In genomic region chr5:166073921-166074838, GRCh38 we compare ENCODE assay signal across 2 cellular contexts.
TF ChIP-seq lines count a peak whose summit lies in the region.

No MANE protein-coding gene starts in this region.

TF ChIP-seq in HepG2, 621 proteins besides CTCF, POLR2A, EP300 and RAD21 (continued from another document):
- TF ChIP-seq HNRNPK (IDR thresholded peaks at IDR 0.05; ENCODE audit: low read depth, low read length, poor library complexity, severe bottlenecking) (peak; percentile 81), AKNA (CRISPR knock-in tag; IDR thresholded peaks at IDR 0.05; ENCODE audit: borderline replicate concordance) (no peak)

TF ChIP-seq in H1, 55 proteins besides CTCF, POLR2A, EP300 and RAD21:
- TF ChIP-seq USF2 (IDR thresholded peaks at IDR 0.05; ENCODE audit: low read length) (no peak), TCF12 (IDR thresholded peaks at IDR 0.05; ENCODE audit: low read depth, low read length) (peak; percentile 99), CHD2 (IDR thresholded peaks at IDR 0.05; ENCODE audit: low read length) (no peak; the same call in 1 of the 2 replicates), SIX5 (IDR thresholded peaks at IDR 0.05; ENCODE audit: low read depth, low read length) (no peak), CBX8 (IDR thresholded peaks at IDR 0.05; ENCODE audit: borderline replicate concordance, low read depth, low read length) (no peak), SP1 (IDR thresholded peaks at IDR 0.05; ENCODE audit: low read depth, low read length) (peak; percentile 80), HDAC2 (IDR thresholded peaks at IDR 0.05; ENCODE audit: borderline replicate concordance in 1 of 2, low read depth in 2 of 2, low read length in 2 of 2) (peak; percentile 20 to 77; a peak in 2 of 4 replicates), YY1 (IDR thresholded peaks at IDR 0.05; ENCODE audit: low read depth, low read length) (0 out of 2 replicates have a peak, but pooled peaks have one; percentile 20), MAX (IDR thresholded peaks at IDR 0.05) (no peak), RNF2 (IDR thresholded peaks at IDR 0.05; ENCODE audit: borderline replicate concordance, low read depth, low read length, missing control alignments, poor library complexity, severe bottlenecking) (no peak), PHF8 (conservative IDR thresholded peaks at IDR 0.05; ENCODE audit: low read depth, low read length) (no peak), NANOG (IDR thresholded peaks at IDR 0.05; ENCODE audit: insufficient read depth, low read depth, low read length, poor library complexity, severe bottlenecking) (peak; percentile 95), TEAD4 (IDR thresholded peaks at IDR 0.05; ENCODE audit: low read depth, low read length) (0 out of 2 replicates have a peak, but pooled peaks have one; percentile 26), JUND (IDR thresholded peaks at IDR 0.05; ENCODE audit: low read length) (peak; percentile 74), TBP (IDR thresholded peaks at IDR 0.05; ENCODE audit: low read depth, low read length) (no peak), CEBPB (IDR thresholded peaks at IDR 0.05; ENCODE audit: low read depth, low read length) (no peak), POU5F1 (IDR thresholded peaks at IDR 0.05; ENCODE audit: low read depth, low read length) (peak; percentile 89), TAF7 (optimal IDR thresholded peaks at IDR 0.05; ENCODE audit: borderline replicate concordance, low read depth, low read length) (no peak), KDM1A (IDR thresholded peaks at IDR 0.05; ENCODE audit: borderline replicate concordance, low read length) (no peak), BACH1 (IDR thresholded peaks at IDR 0.05; ENCODE audit: low read length) (no peak), CHD1 (IDR thresholded peaks at IDR 0.05; ENCODE audit: low read depth, low read length) (no peak), CHD7 (IDR thresholded peaks at IDR 0.05; ENCODE audit: insufficient replicate concordance, low read length) (peak; percentile 88)
